Comparison of ENCODE assay signal across 1 cellular context in genomic region chr4:157115613-157116340, GRCh38.
TF ChIP-seq lines count a peak whose summit lies in the region.

No MANE protein-coding gene starts in this region.

TF ChIP-seq in HEK293, 187 proteins besides CTCF, POLR2A, EP300 and RAD21 (continued from another document):
- TF ChIP-seq, protein P1, sequence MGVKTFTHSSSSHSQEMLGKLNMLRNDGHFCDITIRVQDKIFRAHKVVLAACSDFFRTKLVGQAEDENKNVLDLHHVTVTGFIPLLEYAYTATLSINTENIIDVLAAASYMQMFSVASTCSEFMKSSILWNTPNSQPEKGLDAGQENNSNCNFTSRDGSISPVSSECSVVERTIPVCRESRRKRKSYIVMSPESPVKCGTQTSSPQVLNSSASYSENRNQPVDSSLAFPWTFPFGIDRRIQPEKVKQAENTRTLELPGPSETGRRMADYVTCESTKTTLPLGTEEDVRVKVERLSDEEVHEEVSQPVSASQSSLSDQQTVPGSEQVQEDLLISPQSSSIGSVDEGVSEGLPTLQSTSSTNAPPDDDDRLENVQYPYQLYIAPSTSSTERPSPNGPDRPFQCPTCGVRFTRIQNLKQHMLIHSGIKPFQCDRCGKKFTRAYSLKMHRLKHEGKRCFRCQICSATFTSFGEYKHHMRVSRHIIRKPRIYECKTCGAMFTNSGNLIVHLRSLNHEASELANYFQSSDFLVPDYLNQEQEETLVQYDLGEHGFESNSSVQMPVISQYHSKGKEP (tag by site-specific recombination; IDR thresholded peaks at IDR 0.05): no peak
- TF ChIP-seq ZNF366 (tag by site-specific recombination; conservative IDR thresholded peaks at IDR 0.05): 0 out of 2 replicates have a peak, but pooled peaks have one; percentile 16
- TF ChIP-seq ZNF362 (tag by site-specific recombination; IDR thresholded peaks at IDR 0.05): no peak
- TF ChIP-seq ZNF510 (tag by site-specific recombination; IDR thresholded peaks at IDR 0.05; ENCODE audit: insufficient replicate concordance): no peak
- TF ChIP-seq IKZF3 (tag by site-specific recombination; IDR thresholded peaks at IDR 0.05): no peak
- no peak for TF ChIP-seq ZNF548 (tag by site-specific recombination; IDR thresholded peaks at IDR 0.05)
- TF ChIP-seq PRDM6 (tag by site-specific recombination; IDR thresholded peaks at IDR 0.05): no peak
- 0 out of 2 replicates have a peak, but pooled peaks have one; percentile 17 for TF ChIP-seq ZNF629 (tag by site-specific recombination; IDR thresholded peaks at IDR 0.05)
- no peak for TF ChIP-seq TSHZ1 (tag by site-specific recombination; IDR thresholded peaks at IDR 0.05; ENCODE audit: borderline replicate concordance)
